ENCODE assay signal across 21 cellular contexts in the genomic region with DNA sequence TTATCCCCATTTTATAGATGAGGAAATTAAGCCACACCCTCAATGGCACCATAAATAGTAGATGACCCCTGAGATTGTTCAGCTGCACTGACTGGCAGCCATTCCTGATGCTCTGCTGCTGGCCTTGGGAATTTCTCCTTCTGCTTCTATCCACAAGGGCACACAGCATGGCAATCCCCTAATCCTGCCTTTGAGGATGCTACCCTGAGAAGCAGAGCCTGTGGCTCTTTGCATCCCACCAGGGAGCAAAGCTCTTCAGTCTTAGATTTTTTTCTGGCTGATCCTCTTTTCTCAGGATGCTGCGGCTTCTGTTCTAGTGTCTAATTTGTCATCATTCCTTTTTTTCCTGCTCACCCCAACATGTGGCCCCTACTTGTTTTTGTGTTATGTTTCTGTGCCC.
A peak's percentile ranks its signal among the peaks of the same experiment; 100 is the strongest.
DNase-seq lines count a peak whose midpoint lies in the region; ATAC-seq and TF ChIP-seq lines count a peak whose summit lies in the region.
"Had no signal": no experiment of that assay in that cellular context is flagged by ENCODE, and none has a peak within 500 bp of the region (broad histone marks: within the 10 kb centered on the region; RNA-seq: fewer than 3 reads in every experiment).

No MANE protein-coding gene starts in this region.

- no CpG with 5 or more reads among the region's 1 CpG for WGBS in IMR-90 (ENCODE audit: extremely low coverage in 2 of 2, insufficient read length in 1 of 2), 2 experiments

- H3K23ac ChIP-seq in IMR-90 (ENCODE audit: low read depth, low read length), result no peak overlapping the region

- H3K27me3 ChIP-seq in GM23338 (ENCODE audit: insufficient read depth) (no peaks in the 10 kb centered on the region), IMR-90 (ENCODE audit: control insufficient read depth, insufficient read depth, low read length) (no peaks in the 10 kb centered on the region), neural progenitor cell (no peaks in the 10 kb centered on the region)
- H3K27me3 ChIP-seq: BE2C had no signal

- no peaks in the 10 kb centered on the region for H4K20me1 ChIP-seq in GM23338 (replicated peaks; ENCODE audit: insufficient read depth)
- no peaks in the 10 kb centered on the region for H4K20me1 ChIP-seq in IMR-90 (ENCODE audit: insufficient read depth, low read length)
- H4K20me1 ChIP-seq in neural progenitor cell (ENCODE audit: low read depth), result no peaks in the 10 kb centered on the region

- intact Hi-C loops in IMR-90 (cut with micrococcal nuclease), result no loop called here

- TF ChIP-seq CTCF in GM23338 (conservative IDR thresholded peaks at IDR 0.05; ENCODE audit: low read depth in 2 of 2), result no peak
- TF ChIP-seq CTCF in IMR-90 (conservative IDR thresholded peaks at IDR 0.05; ENCODE audit: low read depth, low read length), result no peak
- no peak for TF ChIP-seq CTCF in neural progenitor cell (IDR thresholded peaks at IDR 0.05)

- no peaks in the 10 kb centered on the region for H3K9me1 ChIP-seq in IMR-90 (ENCODE audit: insufficient read depth, low read length)

- no peaks in the 10 kb centered on the region for H3K79me2 ChIP-seq in GM23338 (replicated peaks; ENCODE audit: insufficient read depth)
- no peaks in the 10 kb centered on the region for H3K79me2 ChIP-seq in neural progenitor cell (ENCODE audit: low read depth)

- in situ Hi-C loops in IMR-90 (cut with MboI; ENCODE audit: low sequenced_read_pairs), result no loop called here

- H3K4ac ChIP-seq in IMR-90 (ENCODE audit: low read depth, low read length), result peak overlapping the region; percentile 68; the same call in 1 of the 2 replicates

- no peak overlapping the region for H4K91ac ChIP-seq in IMR-90 (ENCODE audit: insufficient read depth, low read depth, low read length)

- peak overlapping the region in 1 of 2 experiments; percentile 55; a peak in 2 of 4 replicates for H4K8ac ChIP-seq in IMR-90 (ENCODE audit: low read depth in 2 of 2, low read length in 2 of 2)

- no peak overlapping the region for H2BK5ac ChIP-seq in IMR-90 (ENCODE audit: low read depth, low read length, poor library complexity, severe bottlenecking)

- H2BK15ac ChIP-seq in IMR-90 (ENCODE audit: low read depth, low read length), result peak overlapping the region; percentile 21; the same call in 1 of the 3 replicates

- POLR2A ChIA-PET in IMR-90 (lab: Charles Lee; ENCODE audit: unreplicated experiment), result no interaction called here

- H3K9ac ChIP-seq in IMR-90 (ENCODE audit: low read depth, low read length) (no peak overlapping the region), neural progenitor cell (no peak overlapping the region)

- dilution Hi-C loops in IMR-90 (cut with HindIII; ENCODE audit: low sequenced_read_pairs, unreplicated experiment), result no loop called here

- H3K4me1 ChIP-seq in GM23338 (ENCODE audit: insufficient read depth) (no peaks in the 10 kb centered on the region), IMR-90 (ENCODE audit: control insufficient read depth, insufficient read depth, low read length) (peaks cover 9% of the 10 kb centered on the region), neural progenitor cell (peaks cover 29% of the 10 kb centered on the region)
- H3K4me1 ChIP-seq: BE2C had no signal

- H3K27ac ChIP-seq in GM23338 (ENCODE audit: low read depth) (no peak overlapping the region), IMR-90 (ENCODE audit: insufficient read depth, low read length) (no peak overlapping the region), neural progenitor cell (no peak overlapping the region)
- H3K27ac ChIP-seq: HL-60 had no signal

- H3K4me1 Mint-ChIP-seq in GM23338 (no peaks in the 10 kb centered on the region), neural progenitor cell (peaks cover 39% of the 10 kb centered on the region)
- peaks cover 0 to 2% of the 10 kb centered on the region in 2 donors for H3K4me1 Mint-ChIP-seq in stimulated activated naive B cell treated with anti-CD40 and anti-IgM and Interleukin-4, amounts not matched to agents 10 μg/mL and 1 μg/mL and 100 μg/mL, for 72 hours
- H3K4me1 Mint-ChIP-seq: CD4-positive, CD25-positive, alpha-beta regulatory T cell; CD8-positive, alpha-beta memory T cell had no signal

- H3K9me3 ChIP-seq in IMR-90 (ENCODE audit: control insufficient read depth, insufficient read depth, low read length), result no peaks in the 10 kb centered on the region
- no peaks in the 10 kb centered on the region for H3K9me3 ChIP-seq in neural progenitor cell (ENCODE audit: low read depth)
- H3K9me3 ChIP-seq: BE2C had no signal

- H2AK5ac ChIP-seq in IMR-90 (ENCODE audit: low read depth, low read length), result peak overlapping the region; percentile 62; the same call in 1 of the 2 replicates

- peak overlapping the region; percentile 43; the same call in 1 of the 2 replicates for H2BK120ac ChIP-seq in IMR-90 (ENCODE audit: low read depth, low read length)

- H3K18ac ChIP-seq in IMR-90 (ENCODE audit: low read depth, low read length), result 0 out of 2 replicates have a peak overlapping the region, but pooled peaks have one; percentile 21

- H3K79me1 ChIP-seq in IMR-90 (ENCODE audit: low read depth in 1 of 2, low read length in 2 of 2), result no peaks in the 10 kb centered on the region

- H3K4me3 ChIP-seq in GM23338 (no peak overlapping the region), IMR-90 (ENCODE audit: insufficient read depth, low read depth, low read length) (no peak overlapping the region), neural progenitor cell (no peak overlapping the region)
- H3K4me3 ChIP-seq: K562 had no signal

- H3K36me3 ChIP-seq in GM23338 (ENCODE audit: insufficient read depth), result no peaks in the 10 kb centered on the region
- no peaks in the 10 kb centered on the region for H3K36me3 ChIP-seq in IMR-90 (ENCODE audit: control insufficient read depth, insufficient read depth, low read length)
- no peaks in the 10 kb centered on the region for H3K36me3 ChIP-seq in neural progenitor cell
- H3K36me3 ChIP-seq: BE2C had no signal

- CTCF ChIA-PET in IMR-90 (lab: Yijun Ruan, JAX), result no interaction called here

- no peak for DNase-seq in GM23338 (ENCODE audit: low spot score)
- no peak for DNase-seq in IMR-90
- peak; percentile 51 for DNase-seq in neural progenitor cell (ENCODE audit: low spot score)
- no peak for DNase-seq in stimulated activated naive B cell treated with anti-CD40 and anti-IgM and Interleukin-4, amounts not matched to agents 10 μg/mL and 1 μg/mL and 100 μg/mL, for 72 hours
- no peak for DNase-seq in stimulated activated CD4-positive, alpha-beta T cell treated with anti-CD3 and anti-CD28 coated beads, Interleukin-15, amount 100 ng/mL, for 24 hours
- DNase-seq in cerebellar cortex (ENCODE audit: low spot score), result no peak
- DNase-seq in GDM1 (lab: John Stamatoyannopoulos, UW), result no peak
- DNase-seq: ACHN; BE2C; C1 segment of cervical spinal cord; CD8-positive, alpha-beta memory T cell; COR-L47; DMS 273 treated with DMSO at 0.1 percent for 48 hours; DMS53; DND-41; EL; GOT3; HCEC 1CT had no signal

- peaks cover 3% of the 10 kb centered on the region for H3K27me3 Mint-ChIP-seq in GM23338 (ENCODE audit: insufficient read depth, low read depth, poor library complexity)
- H3K27me3 Mint-ChIP-seq in neural progenitor cell (ENCODE audit: insufficient read depth, low read depth), result peaks cover 2% of the 10 kb centered on the region
- H3K27me3 Mint-ChIP-seq in stimulated activated naive B cell treated with anti-CD40 and anti-IgM and Interleukin-4, amounts not matched to agents 10 μg/mL and 1 μg/mL and 100 μg/mL, for 72 hours, result peaks cover 0 to 16% of the 10 kb centered on the region in 2 donors
- H3K27me3 Mint-ChIP-seq: CD4-positive, CD25-positive, alpha-beta regulatory T cell had no signal

- H3K4me2 ChIP-seq in GM23338, result no peak overlapping the region
- H3K4me2 ChIP-seq in IMR-90 (ENCODE audit: low read depth, low read length), result no peak overlapping the region
- H3K4me2 ChIP-seq in neural progenitor cell, result no peak overlapping the region

- H3F3A ChIP-seq in GM23338 (replicated peaks; ENCODE audit: low read depth) (no peaks in the 10 kb centered on the region), neural progenitor cell (ENCODE audit: low read depth) (no peaks in the 10 kb centered on the region)

- peak overlapping the region; percentile 31; the same call in 1 of the 2 replicates for H2BK20ac ChIP-seq in IMR-90 (ENCODE audit: low read depth, low read length)

- H3K4me3 Mint-ChIP-seq in GM23338 (no peak overlapping the region), neural progenitor cell (no peak overlapping the region)
- H3K4me3 Mint-ChIP-seq in stimulated activated naive B cell treated with anti-CD40 and anti-IgM and Interleukin-4, amounts not matched to agents 10 μg/mL and 1 μg/mL and 100 μg/mL, for 72 hours, result no peak overlapping the region
- H3K4me3 Mint-ChIP-seq: CD4-positive, CD25-positive, alpha-beta regulatory T cell; CD8-positive, alpha-beta memory T cell had no signal

- no peaks in the 10 kb centered on the region for H3K36me3 Mint-ChIP-seq in GM23338 (ENCODE audit: low read depth)
- no peaks in the 10 kb centered on the region for H3K36me3 Mint-ChIP-seq in neural progenitor cell
- H3K36me3 Mint-ChIP-seq in stimulated activated naive B cell treated with anti-CD40 and anti-IgM and Interleukin-4, amounts not matched to agents 10 μg/mL and 1 μg/mL and 100 μg/mL, for 72 hours, result no peaks in the 10 kb centered on the region
- H3K36me3 Mint-ChIP-seq: CD4-positive, CD25-positive, alpha-beta regulatory T cell; CD8-positive, alpha-beta memory T cell had no signal

- no peak overlapping the region for H3K14ac ChIP-seq in IMR-90 (replicated peaks; ENCODE audit: low read depth, low read length)

- H4K5ac ChIP-seq in IMR-90 (ENCODE audit: low read depth, low read length), result no peak overlapping the region; the same call in 1 of the 2 replicates

- TF ChIP-seq POLR2A in IMR-90 (IDR thresholded peaks at IDR 0.05; ENCODE audit: low read depth, low read length), result no peak

- peak; percentile 58 for ATAC-seq in GM23338
- ATAC-seq in IMR-90 (ENCODE audit: low read depth), result no peak
- no peak for ATAC-seq in stimulated activated naive B cell treated with anti-CD40 and anti-IgM and Interleukin-4, amounts not matched to agents 10 μg/mL and 1 μg/mL and 100 μg/mL, for 72 hours (replicated peaks)
- ATAC-seq: K562 had no signal

- H3K9me2 ChIP-seq in GM23338 (ENCODE audit: insufficient read depth), result no peaks in the 10 kb centered on the region

- H3K27ac Mint-ChIP-seq in GM23338 (no peak overlapping the region), neural progenitor cell (no peak overlapping the region)
- H3K27ac Mint-ChIP-seq in stimulated activated naive B cell treated with anti-CD40 and anti-IgM and Interleukin-4, amounts not matched to agents 10 μg/mL and 1 μg/mL and 100 μg/mL, for 72 hours, result peak overlapping the region; percentile 6

- no peak overlapping the region for H2AFZ ChIP-seq in GM23338
- no peak overlapping the region for H2AFZ ChIP-seq in IMR-90 (replicated peaks; ENCODE audit: low read length, poor library complexity)
- no peak overlapping the region for H2AFZ ChIP-seq in neural progenitor cell (replicated peaks)

- H3K56ac ChIP-seq in IMR-90 (ENCODE audit: extremely low read depth, insufficient read depth, low read length), result no peak overlapping the region

- H3K9me3 Mint-ChIP-seq in GM23338 (no peaks in the 10 kb centered on the region), neural progenitor cell (no peaks in the 10 kb centered on the region)
- no peaks in the 10 kb centered on the region for H3K9me3 Mint-ChIP-seq in stimulated activated naive B cell treated with anti-CD40 and anti-IgM and Interleukin-4, amounts not matched to agents 10 μg/mL and 1 μg/mL and 100 μg/mL, for 72 hours
- H3K9me3 Mint-ChIP-seq: CD8-positive, alpha-beta memory T cell had no signal

- no peak overlapping the region for H2AK9ac ChIP-seq in IMR-90 (replicated peaks; ENCODE audit: low read depth, low read length, poor library complexity)

- TF ChIP-seq RAD21 in IMR-90 (IDR thresholded peaks at IDR 0.05; ENCODE audit: low read length), result no peak

- BruUV-seq in IMR-90 (replicated peaks; lab: Mats Ljungman, UMichigan), result no TSS peak
